In the genomic region with DNA sequence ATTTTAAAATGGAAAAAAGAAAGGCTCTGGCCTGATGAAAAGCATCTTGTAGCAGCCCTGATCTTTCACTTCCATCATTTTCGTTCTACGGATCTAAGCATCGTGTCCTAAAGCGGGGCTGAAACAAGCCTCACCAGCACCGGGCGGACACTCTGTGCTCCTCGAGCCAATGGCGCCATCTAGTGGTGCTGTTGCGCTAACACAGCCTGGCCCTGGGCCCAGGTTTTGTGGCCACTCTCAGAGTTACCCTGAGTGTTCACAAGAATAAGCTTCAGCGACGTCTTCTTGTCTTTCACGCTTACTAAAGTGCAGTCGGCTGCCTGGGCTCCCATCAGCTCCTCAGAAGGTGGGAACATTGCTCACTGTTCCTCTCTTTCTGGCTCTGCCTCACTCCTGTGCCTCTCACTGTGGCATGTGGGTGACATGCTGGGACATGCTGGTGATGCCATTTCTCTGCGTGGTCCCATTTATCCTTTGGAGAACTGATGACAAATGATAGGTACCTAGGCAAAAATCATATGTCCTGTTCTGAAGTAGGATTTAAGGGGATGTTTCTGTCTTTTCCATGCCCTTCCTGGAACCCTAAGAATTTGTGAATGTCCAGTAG, we compare ENCODE assay signal across 8 cellular contexts. TPM values are rescaled to one million over a fixed set of nuclear protein-coding genes. Genes with fewer than 3 reads are reported as not detected.
DNase-seq lines count a peak whose midpoint lies in the region; ATAC-seq, FAIRE-seq and TF ChIP-seq lines count a peak whose summit lies in the region.

No MANE protein-coding gene starts in this region.

- H3K4me1 ChIP-seq in gastroesophageal sphincter (no peaks in the 10 kb centered on the region), pancreas (no peaks in the 10 kb centered on the region)

- no peaks in the 10 kb centered on the region for H3K9me3 Mint-ChIP-seq in activated T-helper 2 cell treated with anti-CD3 and anti-CD28 coated beads, Interferon-gamma antibody, Interleukin-2, Interleukin-4, amounts not matched to agents 10 μg/mL and 5 μg/mL and 100 μg/mL, durations not matched to agents 14 hours and 24 hours and 36 hours
- no peaks in the 10 kb centered on the region for H3K9me3 Mint-ChIP-seq in type B pancreatic cell

- FAIRE-seq in pancreas (lab: Jason Lieb, UNC), result no peak

- no peaks in the 10 kb centered on the region for H3K36me3 Mint-ChIP-seq in activated T-helper 2 cell treated with anti-CD3 and anti-CD28 coated beads, Interferon-gamma antibody, Interleukin-2, Interleukin-4, amounts not matched to agents 10 μg/mL and 5 μg/mL and 100 μg/mL, durations not matched to agents 14 hours and 24 hours and 36 hours (ENCODE audit: low read depth)
- H3K36me3 Mint-ChIP-seq in type B pancreatic cell, result no peaks in the 10 kb centered on the region

- peaks cover 61% of the 10 kb centered on the region for H3K27me3 ChIP-seq in gastroesophageal sphincter
- peaks cover 0 to 14% (median 6%) of the 10 kb centered on the region in 4 donors for H3K27me3 ChIP-seq in pancreas

- H3K27ac Mint-ChIP-seq in activated T-helper 2 cell treated with anti-CD3 and anti-CD28 coated beads, Interferon-gamma antibody, Interleukin-2, Interleukin-4, amounts not matched to agents 10 μg/mL and 5 μg/mL and 100 μg/mL, durations not matched to agents 14 hours and 24 hours and 36 hours, result no peak overlapping the region
- H3K27ac Mint-ChIP-seq in type B pancreatic cell, result no peak overlapping the region

- H3K4me3 ChIP-seq in Jurkat, Clone E6-1 (ENCODE audit: low read length), result no peak overlapping the region
- H3K4me3 ChIP-seq in gastroesophageal sphincter (no peak overlapping the region), pancreas (no peak overlapping the region)

- peak; percentile 96 for TF ChIP-seq CTCF in RWPE1 (conservative IDR thresholded peaks at IDR 0.05; ENCODE audit: low read depth)
- peak; percentile 81 to 94 (median 87) for TF ChIP-seq CTCF in gastroesophageal sphincter (IDR thresholded peaks at IDR 0.05)
- TF ChIP-seq CTCF in pancreas (IDR thresholded peaks at IDR 0.05), result peak; percentile 97 to 99 (median 98)
- TF ChIP-seq CTCF in type B pancreatic cell (conservative IDR thresholded peaks at IDR 0.05), result peak; percentile 99

- H3K27me3 Mint-ChIP-seq in activated T-helper 2 cell treated with anti-CD3 and anti-CD28 coated beads, Interferon-gamma antibody, Interleukin-2, Interleukin-4, amounts not matched to agents 10 μg/mL and 5 μg/mL and 100 μg/mL, durations not matched to agents 14 hours and 24 hours and 36 hours (ENCODE audit: low read depth), result peaks cover 10% of the 10 kb centered on the region
- peaks cover 32% of the 10 kb centered on the region for H3K27me3 Mint-ChIP-seq in type B pancreatic cell

- TF ChIP-seq POLR2A in gastroesophageal sphincter (IDR thresholded peaks at IDR 0.05), result no peak

- ATAC-seq in GM21723 (IDR thresholded peaks at IDR 0.05; ENCODE audit: unreplicated experiment) (peak; percentile 97), gastroesophageal sphincter (peak; percentile 94), pancreas (peak; percentile 96 to 99 (median 98))

- CTCF ChIA-PET in RWPE1 (lab: Yijun Ruan, JAX), result interaction anchor here (0.6 to 1.2 kb wide), 7 partner anchors 9 to 591 kb away, joined by 3 to 7 read pairs (median 3); no protein-coding TSS in a partner anchor

- H3K9me3 ChIP-seq in gastroesophageal sphincter, result no peaks in the 10 kb centered on the region
- no peaks in the 10 kb centered on the region for H3K9me3 ChIP-seq in pancreas

- peaks cover 11% of the 10 kb centered on the region for H3K4me1 Mint-ChIP-seq in activated T-helper 2 cell treated with anti-CD3 and anti-CD28 coated beads, Interferon-gamma antibody, Interleukin-2, Interleukin-4, amounts not matched to agents 10 μg/mL and 5 μg/mL and 100 μg/mL, durations not matched to agents 14 hours and 24 hours and 36 hours (ENCODE audit: low read depth)
- no peaks in the 10 kb centered on the region for H3K4me1 Mint-ChIP-seq in type B pancreatic cell (ENCODE audit: unreplicated experiment)

- TF ChIP-seq EP300 in gastroesophageal sphincter (IDR thresholded peaks at IDR 0.05), result no peak

- H3K36me3 ChIP-seq in gastroesophageal sphincter (no peaks in the 10 kb centered on the region), pancreas (no peaks in the 10 kb centered on the region)

- DNase-seq in GDM1 (lab: John Stamatoyannopoulos, UW), result peak; percentile 59
- DNase-seq in Jurkat, Clone E6-1 (ENCODE audit: low read depth, low spot score), result peak; percentile 64
- peak; percentile 42 for DNase-seq in RWPE1 (ENCODE audit: low spot score)
- DNase-seq in activated T-helper 2 cell treated with anti-CD3 and anti-CD28 coated beads, Interferon-gamma antibody, Interleukin-2, Interleukin-4, amounts not matched to agents 10 μg/mL and 5 μg/mL and 100 μg/mL, durations not matched to agents 14 hours and 24 hours and 36 hours (ENCODE audit: low spot score), result peak; percentile 67
- peak; percentile 65 to 95 (median 89) for DNase-seq in pancreas
- peak; percentile 88 for DNase-seq in type B pancreatic cell (ENCODE audit: extremely low spot score, unreplicated experiment)

- POLR2A ChIA-PET in RWPE1 (lab: Yijun Ruan, JAX; ENCODE audit: low non-redundant PET), result no interaction called here

- no peak overlapping the region for H3K27ac ChIP-seq in RWPE1
- no peak overlapping the region for H3K27ac ChIP-seq in gastroesophageal sphincter
- no peak overlapping the region for H3K27ac ChIP-seq in pancreas

- no peak overlapping the region for H3K4me3 Mint-ChIP-seq in activated T-helper 2 cell treated with anti-CD3 and anti-CD28 coated beads, Interferon-gamma antibody, Interleukin-2, Interleukin-4, amounts not matched to agents 10 μg/mL and 5 μg/mL and 100 μg/mL, durations not matched to agents 14 hours and 24 hours and 36 hours (ENCODE audit: low read depth)
- H3K4me3 Mint-ChIP-seq in type B pancreatic cell, result no peak overlapping the region

- WGBS in gastroesophageal sphincter (ENCODE audit: low coverage in 1 of 2), 2 donors, result 6 to 11% methylated on average over 12 to 13 of the region's 14 CpGs
- 6% methylated on average over 14 of the region's 14 CpGs for WGBS in pancreas, 2 donors

- intact Hi-C loops in activated T-helper 2 cell treated with anti-CD3 and anti-CD28 coated beads, Interferon-gamma antibody, Interleukin-2, Interleukin-4, amounts not matched to agents 10 μg/mL and 5 μg/mL and 100 μg/mL, durations not matched to agents 14 hours and 24 hours and 36 hours (cut with micrococcal nuclease), result loop anchor here (1.0 to 5.0 kb wide), 2 partner anchors 115 to 397 kb away; no protein-coding TSS in a partner anchor
- intact Hi-C loops in pancreas (cut with DNase I), result loop anchor here in 2 of 3 donors (5.0 to 10.0 kb wide), 2 partner anchors 114 to 117 kb away; no protein-coding TSS in a partner anchor

RNA-seq across cellular contexts. Expression of a gene that starts 32.7 kb away (rescaled TPM):
- not detected for polyA plus RNA-seq in Jurkat, Clone E6-1 (2012; ENCODE audit: insufficient read depth, insufficient read length)
- not detected in 2 replicates for total RNA-seq in activated T-helper 2 cell treated with anti-CD3 and anti-CD28 coated beads, Interferon-gamma antibody, Interleukin-2, Interleukin-4, amounts not matched to agents 10 μg/mL and 5 μg/mL and 100 μg/mL, durations not matched to agents 14 hours and 24 hours and 36 hours
- total RNA-seq in gastroesophageal sphincter (under 1 TPM in 1 of 4 donors, not detected in 3; 0.12 TPM), pancreas (not detected), type B pancreatic cell (ENCODE audit: low replicate concordance) (0.74 and 0.80 TPM in 2 replicates)
- not detected for polyA plus RNA-seq in pancreas

RNA-seq across cellular contexts. Expression of a gene that starts 41.0 kb away (rescaled TPM):
- not detected for polyA plus RNA-seq in Jurkat, Clone E6-1 (2012; ENCODE audit: insufficient read depth, insufficient read length)
- total RNA-seq in activated T-helper 2 cell treated with anti-CD3 and anti-CD28 coated beads, Interferon-gamma antibody, Interleukin-2, Interleukin-4, amounts not matched to agents 10 μg/mL and 5 μg/mL and 100 μg/mL, durations not matched to agents 14 hours and 24 hours and 36 hours, result 1.2 and 1.4 TPM in 2 replicates
- total RNA-seq in gastroesophageal sphincter (1 to 10 TPM in 1 of 4 donors, under 1 TPM in 2, not detected in 1; 0.58 to 1.6 (median 0.62) TPM), pancreas (under 1 TPM in 1 of 6 donors, not detected in 5; 0.14 TPM), type B pancreatic cell (ENCODE audit: low replicate concordance) (11.4 and 18.8 TPM in 2 replicates)
- under 1 TPM in 1 of 2 donors, not detected in 1; 0.07 TPM for polyA plus RNA-seq in pancreas
